Comparison of ENCODE assay signal across 8 cellular contexts in the genomic region with DNA sequence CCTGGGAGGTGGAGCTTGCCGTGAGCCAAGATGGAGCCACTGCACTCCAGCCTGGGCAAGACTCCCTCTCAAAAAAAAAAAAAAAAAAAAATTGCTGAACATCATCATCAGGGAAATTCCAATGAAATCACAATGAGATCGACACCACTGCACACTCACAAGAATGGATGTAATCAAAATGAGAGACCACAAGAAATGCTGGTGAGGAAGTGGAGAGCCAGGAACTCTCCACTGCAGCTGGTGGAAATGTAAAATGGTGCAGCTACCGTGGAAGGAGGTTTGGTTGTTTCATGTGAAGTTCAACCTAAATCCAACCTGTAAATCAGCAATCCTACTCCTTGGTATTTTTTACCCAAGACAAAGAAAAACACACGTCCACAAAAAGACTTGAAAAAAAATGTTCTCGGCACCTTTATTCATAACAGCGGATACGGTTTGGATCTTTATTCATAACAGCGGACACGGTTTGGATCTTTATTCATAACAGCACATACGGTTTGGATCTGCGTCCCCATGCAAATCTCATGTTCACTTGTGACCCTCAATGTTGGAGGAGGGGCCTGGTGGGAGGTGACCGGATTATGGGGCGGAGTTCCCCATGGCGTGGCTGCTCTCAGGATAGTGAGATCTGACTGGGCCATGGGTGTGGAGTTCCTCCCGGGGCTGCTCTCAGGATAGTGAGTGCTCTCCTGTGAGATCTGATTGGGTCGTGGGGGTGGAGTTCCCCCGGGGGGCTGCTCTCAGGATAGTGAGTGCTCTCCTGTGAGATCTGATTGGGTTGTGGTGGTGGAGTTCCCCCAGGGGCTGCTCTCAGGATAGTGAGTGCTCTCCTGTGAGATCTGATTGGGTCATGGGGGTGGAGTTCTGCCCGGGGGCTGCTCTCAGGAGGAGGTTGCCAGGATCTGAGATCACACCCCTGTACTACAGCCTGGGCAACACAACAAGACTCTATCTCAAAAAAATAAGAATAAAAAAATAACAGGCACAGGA. TPM values are rescaled to one million over a fixed set of nuclear protein-coding genes. Genes with fewer than 3 reads are reported as not detected.
A peak's percentile ranks its signal among the peaks of the same experiment; 100 is the strongest.
DNase-seq lines count a peak whose midpoint lies in the region; ATAC-seq and TF ChIP-seq lines count a peak whose summit lies in the region.

No MANE protein-coding gene starts in this region.

- no peak for TF ChIP-seq POLR2A in thyroid gland (IDR thresholded peaks at IDR 0.05)

- no peaks in the 10 kb centered on the region for H3K27me3 ChIP-seq in thyroid gland

- no peaks in the 10 kb centered on the region for H3K9me3 ChIP-seq in thyroid gland

- TF ChIP-seq CTCF in omental fat pad (IDR thresholded peaks at IDR 0.05) (no peak), thyroid gland (IDR thresholded peaks at IDR 0.05) (no peak)

- no peaks in the 10 kb centered on the region for H3K36me3 ChIP-seq in thyroid gland

- H3K4me3 Mint-ChIP-seq in activated T-cell treated with anti-CD3 and anti-CD28 coated beads, Interleukin-2, amount 50 U/mL, for 24 hours = peak overlapping the region; percentile 49
- H3K4me3 Mint-ChIP-seq in stimulated activated naive B cell treated with anti-CD40 and anti-IgM and Interleukin-4, amounts not matched to agents 10 μg/mL and 1 μg/mL and 100 μg/mL, for 72 hours = peak overlapping the region; percentile 25 to 41

- H3K36me3 Mint-ChIP-seq in activated T-cell treated with anti-CD3 and anti-CD28 coated beads, Interleukin-2, amount 50 U/mL, for 24 hours (ENCODE audit: low read depth) = peaks cover 53% of the 10 kb centered on the region
- peaks cover 38 to 42% of the 10 kb centered on the region in 2 donors for H3K36me3 Mint-ChIP-seq in stimulated activated naive B cell treated with anti-CD40 and anti-IgM and Interleukin-4, amounts not matched to agents 10 μg/mL and 1 μg/mL and 100 μg/mL, for 72 hours

- no peak overlapping the region for H3K4me3 ChIP-seq in thyroid gland (replicated peaks in 1 of 3)

- intact Hi-C loops in thyroid gland (cut with DNase I) = no loop called here

- 71 to 80% methylated on average over 15 to 17 of the region's 18 CpGs for WGBS in thyroid gland, 2 donors

- peak; percentile 44 to 57 for ATAC-seq in stimulated activated naive B cell treated with anti-CD40 and anti-IgM and Interleukin-4, amounts not matched to agents 10 μg/mL and 1 μg/mL and 100 μg/mL, for 72 hours (replicated peaks)
- no peak for ATAC-seq in omental fat pad (ENCODE audit: low FRiP score)

- H3K27me3 Mint-ChIP-seq in activated T-cell treated with anti-CD3 and anti-CD28 coated beads, Interleukin-2, amount 50 U/mL, for 24 hours = no peaks in the 10 kb centered on the region
- H3K27me3 Mint-ChIP-seq in stimulated activated naive B cell treated with anti-CD40 and anti-IgM and Interleukin-4, amounts not matched to agents 10 μg/mL and 1 μg/mL and 100 μg/mL, for 72 hours = no peaks in the 10 kb centered on the region

- H3K9me3 Mint-ChIP-seq in activated T-cell treated with anti-CD3 and anti-CD28 coated beads, Interleukin-2, amount 50 U/mL, for 24 hours = peaks cover 3% of the 10 kb centered on the region
- peaks cover 0 to 2% of the 10 kb centered on the region in 2 donors for H3K9me3 Mint-ChIP-seq in stimulated activated naive B cell treated with anti-CD40 and anti-IgM and Interleukin-4, amounts not matched to agents 10 μg/mL and 1 μg/mL and 100 μg/mL, for 72 hours

- DNase-seq in activated T-cell treated with anti-CD3 and anti-CD28 coated beads, Interleukin-2, amount 50 U/mL, for 24 hours = peak; percentile 38
- DNase-seq in activated T-cell treated with anti-CD3 and anti-CD28 coated beads, Interleukin-2, amount 50 U/mL, for 1 hour = no peak
- DNase-seq in NCI-H1436 (lab: John Stamatoyannopoulos, UW) (peak; percentile 97), dermis blood vessel endothelial cell (peak; percentile 64), omental fat pad (ENCODE audit: low spot score) (no peak), G401 (ENCODE audit: low spot score) (no peak), thyroid gland (no peak)
- DNase-seq in stimulated activated naive B cell treated with anti-CD40 and anti-IgM and Interleukin-4, amounts not matched to agents 10 μg/mL and 1 μg/mL and 100 μg/mL, for 72 hours = no peak

- H3K4me1 ChIP-seq in thyroid gland = peaks cover 0 to 16% of the 10 kb centered on the region in 2 donors

- peak overlapping the region; percentile 90 for H3K27ac Mint-ChIP-seq in activated T-cell treated with anti-CD3 and anti-CD28 coated beads, Interleukin-2, amount 50 U/mL, for 24 hours
- peak overlapping the region; percentile 85 for H3K27ac Mint-ChIP-seq in stimulated activated naive B cell treated with anti-CD40 and anti-IgM and Interleukin-4, amounts not matched to agents 10 μg/mL and 1 μg/mL and 100 μg/mL, for 72 hours

- H3K27ac ChIP-seq in thyroid gland = no peak overlapping the region

- in situ Hi-C loops in G401 (cut with HindIII; ENCODE audit: low sequenced_read_pairs) = no loop called here

- H3K4me1 Mint-ChIP-seq in activated T-cell treated with anti-CD3 and anti-CD28 coated beads, Interleukin-2, amount 50 U/mL, for 24 hours (ENCODE audit: low read depth) = peaks cover 75% of the 10 kb centered on the region
- H3K4me1 Mint-ChIP-seq in stimulated activated naive B cell treated with anti-CD40 and anti-IgM and Interleukin-4, amounts not matched to agents 10 μg/mL and 1 μg/mL and 100 μg/mL, for 72 hours = peaks cover 49 to 81% of the 10 kb centered on the region in 2 donors

RNA-seq across cellular contexts. Expression of gene GAK, which starts 7.7 kb away (rescaled TPM):
- total RNA-seq in dermis blood vessel endothelial cell = 76.1 and 93.5 TPM in 2 replicates
- total RNA-seq in omental fat pad = 100 to 1,000 TPM in 2 of 4 donors, 10 to 100 TPM in 2; 62.3 to 126 (median 85.4) TPM
- 91.4 and 91.5 TPM in 2 replicates for total RNA-seq in G401 (2014; rRNA removed; shearing (Covaris generic))
- 100 to 1,000 TPM in 3 of 4 donors, 10 to 100 TPM in 1; 86.4 to 184 (median 153) TPM for total RNA-seq in thyroid gland

RNA-seq across cellular contexts. Expression of gene TMEM175, which starts 7.9 kb away (rescaled TPM):
- total RNA-seq in dermis blood vessel endothelial cell (12.6 and 13.5 TPM in 2 replicates), omental fat pad (10 to 100 TPM; 21.9 to 35.3 (median 23.1) TPM), thyroid gland (10 to 100 TPM; 33.6 to 63.9 (median 40.4) TPM)
- total RNA-seq in G401 (2014; rRNA removed; shearing (Covaris generic)) = 7.0 and 21.4 TPM in 2 replicates

RNA-seq across cellular contexts. Expression of gene DGKQ, which starts 49.0 kb away (rescaled TPM):
- total RNA-seq in dermis blood vessel endothelial cell (28.2 and 28.9 TPM in 2 replicates), omental fat pad (10 to 100 TPM in 1 of 4 donors, 1 to 10 TPM in 3; 4.8 to 10.2 (median 8.1) TPM), thyroid gland (10 to 100 TPM; 10.2 to 17.0 (median 11.6) TPM)
- 11.0 and 12.9 TPM in 2 replicates for total RNA-seq in G401 (2014; rRNA removed; shearing (Covaris generic))

Comparison
In these comparisons a context has a peak if more than half of its experiments do, and no peak if none do; other contexts are left out.
1. DNase-seq: peak in activated T-cell treated with anti-CD3 and anti-CD28 coated beads, Interleukin-2, amount 50 U/mL, for 24 hours (single experiment), NCI-H1436 (single experiment) and dermis blood vessel endothelial cell (single experiment); none in activated T-cell treated with anti-CD3 and anti-CD28 coated beads, Interleukin-2, amount 50 U/mL, for 1 hour (single experiment), stimulated activated naive B cell treated with anti-CD40 and anti-IgM and Interleukin-4, amounts not matched to agents 10 μg/mL and 1 μg/mL and 100 μg/mL, for 72 hours (single experiment), omental fat pad (single experiment), G401 (single experiment) and thyroid gland (0 of 2).